Comparison of ENCODE assay signal across 29 cellular contexts in the genomic region with DNA sequence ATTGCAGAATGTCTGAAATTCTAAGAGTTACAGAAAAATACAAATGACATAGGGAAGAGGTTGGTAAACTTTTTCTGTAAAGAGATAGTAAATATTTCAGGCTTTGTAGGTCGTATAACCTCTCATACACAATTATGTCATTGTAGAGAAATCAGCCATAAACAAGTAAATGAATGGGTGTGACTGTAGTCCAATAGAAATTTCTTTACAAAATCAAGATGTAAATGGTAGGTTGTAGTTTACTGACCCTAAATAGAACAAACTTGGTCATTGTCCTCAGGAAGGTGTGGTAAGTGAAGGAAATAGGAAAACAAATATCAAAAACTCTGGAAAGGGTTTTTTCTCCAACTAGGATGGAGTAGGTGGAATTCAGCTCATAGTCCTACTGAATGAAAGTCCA.
DNase-seq lines count a peak whose midpoint lies in the region; ATAC-seq, FAIRE-seq and TF ChIP-seq lines count a peak whose summit lies in the region.
"Had no signal": no experiment of that assay in that cellular context is flagged by ENCODE, and none has a peak within 500 bp of the region (broad histone marks: within the 10 kb centered on the region; RNA-seq: fewer than 3 reads in every experiment).

No MANE protein-coding gene starts in this region.

- no peaks in the 10 kb centered on the region for H3K36me3 Mint-ChIP-seq in endothelial cell (ENCODE audit: low read depth, unreplicated experiment)
- H3K36me3 Mint-ChIP-seq in T-cell: no peaks in the 10 kb centered on the region
- H3K36me3 Mint-ChIP-seq: CD14-positive monocyte; CD4-positive, alpha-beta memory T cell; CD4-positive, CD25-positive, alpha-beta regulatory T cell; CD8-positive, alpha-beta memory T cell had no signal

- CTCF ChIA-PET in T-cell (lab: Charles Lee): no interaction called here

- H3K9me3 ChIP-seq in Karpas-422 (ENCODE audit: low read length) (no peaks in the 10 kb centered on the region), mucosa of rectum (ENCODE audit: control insufficient read depth in 2 of 2, low read length in 2 of 2) (no peaks in the 10 kb centered on the region), right cardiac atrium (ENCODE audit: control insufficient read depth, low read length) (no peaks in the 10 kb centered on the region)
- H3K9me3 ChIP-seq: BE2C, BLaER1 had no signal

- no peaks in the 10 kb centered on the region for H3K79me2 ChIP-seq in Karpas-422 (ENCODE audit: low read length)

- H4K20me1 ChIP-seq in Karpas-422 (ENCODE audit: insufficient read depth, low read depth, low read length): no peaks in the 10 kb centered on the region
- H4K20me1 ChIP-seq: BLaER1 had no signal

- 0 out of 2 replicates have a peak, but pooled peaks cover 3% of the 10 kb centered on the region for H3K9me2 ChIP-seq in Karpas-422 (replicated peaks; ENCODE audit: insufficient read depth, low read length)

- H3K36me3 ChIP-seq in Karpas-422 (ENCODE audit: insufficient read depth, low read length) (no peaks in the 10 kb centered on the region), mucosa of rectum (ENCODE audit: control insufficient read depth in 2 of 2, insufficient read depth in 2 of 2, low read length in 2 of 2) (no peaks in the 10 kb centered on the region)
- H3K36me3 ChIP-seq: BE2C, BLaER1 had no signal

- TF ChIP-seq CTCF in endothelial cell (IDR thresholded peaks at IDR 0.05; ENCODE audit: unreplicated experiment): no peak

- WGBS in right cardiac atrium: 0% methylated on average over 1 of the region's 1 CpG

- intact Hi-C loops in left colon (cut with DNase I, micrococcal nuclease): no loop called here
- intact Hi-C loops in right cardiac atrium (cut with DNase I): no loop called here

- H2AFZ ChIP-seq in Karpas-422 (ENCODE audit: low read length): peak overlapping the region; percentile 22; the same call in 1 of the 2 replicates

- H3K4me3 Mint-ChIP-seq in endothelial cell (ENCODE audit: unreplicated experiment): no peak overlapping the region
- H3K4me3 Mint-ChIP-seq in T-cell: no peak overlapping the region
- H3K4me3 Mint-ChIP-seq: CD14-positive monocyte; CD4-positive, alpha-beta memory T cell; CD4-positive, CD25-positive, alpha-beta regulatory T cell; CD8-positive, alpha-beta memory T cell had no signal

- FAIRE-seq in colon (lab: Jason Lieb, UNC): peak; percentile 82
- FAIRE-seq: A204.1, GM12878, GM12892, GM18507 had no signal

- H3K27ac Mint-ChIP-seq in endothelial cell (ENCODE audit: unreplicated experiment): no peak overlapping the region
- H3K27ac Mint-ChIP-seq in T-cell: no peak overlapping the region
- H3K27ac Mint-ChIP-seq: CD14-positive monocyte; CD4-positive, alpha-beta memory T cell; CD4-positive, CD25-positive, alpha-beta regulatory T cell; CD8-positive, alpha-beta memory T cell had no signal

- no peak overlapping the region for H3K4me2 ChIP-seq in Karpas-422 (ENCODE audit: low read depth, low read length, poor library complexity, severe bottlenecking)
- H3K4me2 ChIP-seq: BLaER1 had no signal

- H3K9ac ChIP-seq in Karpas-422 (ENCODE audit: low read length): no peak overlapping the region
- no peak overlapping the region for H3K9ac ChIP-seq in mucosa of rectum (ENCODE audit: low read depth in 1 of 2, low read length in 2 of 2)
- H3K9ac ChIP-seq: BLaER1 had no signal

- peaks cover 24% of the 10 kb centered on the region for H3K4me1 Mint-ChIP-seq in endothelial cell (ENCODE audit: unreplicated experiment)
- no peaks in the 10 kb centered on the region for H3K4me1 Mint-ChIP-seq in T-cell
- H3K4me1 Mint-ChIP-seq: CD14-positive monocyte; CD4-positive, alpha-beta memory T cell; CD8-positive, alpha-beta memory T cell had no signal

- POLR2A ChIA-PET in T-cell (lab: Charles Lee): no interaction called here

- H3K9me3 Mint-ChIP-seq in endothelial cell (ENCODE audit: unreplicated experiment): no peaks in the 10 kb centered on the region
- peaks cover 0 to 4% (median 3%) of the 10 kb centered on the region in 3 donors for H3K9me3 Mint-ChIP-seq in T-cell

- ATAC-seq in left colon: peak; percentile 69
- no peak for ATAC-seq in right cardiac atrium
- ATAC-seq in T-cell (replicated peaks in 1 of 4): no peak
- ATAC-seq: GM12878 had no signal

- no peak overlapping the region for H3K4me3 ChIP-seq in Karpas-422 (ENCODE audit: low read length)
- H3K4me3 ChIP-seq in mucosa of rectum (ENCODE audit: low read length in 2 of 2): no peak overlapping the region
- H3K4me3 ChIP-seq in right cardiac atrium (ENCODE audit: low read length): no peak overlapping the region
- H3K4me3 ChIP-seq: BLaER1, GM12878 had no signal

- H3K4me1 ChIP-seq in Karpas-422 (ENCODE audit: low read length) (peaks cover 59% of the 10 kb centered on the region), mucosa of rectum (ENCODE audit: control insufficient read depth in 2 of 2, insufficient read depth in 2 of 2, low read length in 2 of 2) (peaks cover 14 to 23% of the 10 kb centered on the region in 2 donors), right cardiac atrium (ENCODE audit: control insufficient read depth, insufficient read depth, low read length) (no peaks in the 10 kb centered on the region)
- H3K4me1 ChIP-seq: BE2C had no signal

- H3K27ac ChIP-seq in Karpas-422 (ENCODE audit: low read length) (peak overlapping the region; percentile 45; the same call in 1 of the 2 replicates), mucosa of rectum (ENCODE audit: low read depth in 2 of 2, low read length in 2 of 2) (peak overlapping the region; percentile 7 to 21), right cardiac atrium (ENCODE audit: low read length) (no peak overlapping the region)
- H3K27ac ChIP-seq: BLaER1 had no signal

- DNase-seq in Karpas-422 (no peak), left colon (no peak), right cardiac atrium (no peak), endothelial cell (ENCODE audit: low spot score) (no peak), T-cell (no peak)
- DNase-seq in activated naive CD4-positive, alpha-beta T cell treated with Interleukin-2 at 50 U/mL for 16 hours: no peak
- DNase-seq: 8988T; ACHN; BE2C; C1 segment of cervical spinal cord; CD4-positive, alpha-beta memory T cell; CD4-positive, CD25-positive, alpha-beta regulatory T cell; CD8-positive, alpha-beta memory T cell; COR-L47; DMS 273 treated with DMSO at 0.1 percent for 48 hours; DMS153; DMS53; DMS79; DND-41; EL; GDM1 had no signal

- H3K27me3 Mint-ChIP-seq in endothelial cell (ENCODE audit: unreplicated experiment) (no peaks in the 10 kb centered on the region), T-cell (no peaks in the 10 kb centered on the region)
- H3K27me3 Mint-ChIP-seq: CD4-positive, alpha-beta memory T cell; CD4-positive, CD25-positive, alpha-beta regulatory T cell; CD8-positive, alpha-beta memory T cell had no signal

- no peaks in the 10 kb centered on the region for H3K27me3 ChIP-seq in Karpas-422 (ENCODE audit: low read length)
- H3K27me3 ChIP-seq in mucosa of rectum (ENCODE audit: control insufficient read depth in 2 of 2, insufficient read depth in 2 of 2, low read length in 2 of 2): no peaks in the 10 kb centered on the region
- H3K27me3 ChIP-seq in right cardiac atrium (ENCODE audit: control insufficient read depth, insufficient read depth): no peaks in the 10 kb centered on the region
- H3K27me3 ChIP-seq: BE2C, BLaER1 had no signal
